Comparison of ENCODE assay signal across 8 cellular contexts in the genomic region with DNA sequence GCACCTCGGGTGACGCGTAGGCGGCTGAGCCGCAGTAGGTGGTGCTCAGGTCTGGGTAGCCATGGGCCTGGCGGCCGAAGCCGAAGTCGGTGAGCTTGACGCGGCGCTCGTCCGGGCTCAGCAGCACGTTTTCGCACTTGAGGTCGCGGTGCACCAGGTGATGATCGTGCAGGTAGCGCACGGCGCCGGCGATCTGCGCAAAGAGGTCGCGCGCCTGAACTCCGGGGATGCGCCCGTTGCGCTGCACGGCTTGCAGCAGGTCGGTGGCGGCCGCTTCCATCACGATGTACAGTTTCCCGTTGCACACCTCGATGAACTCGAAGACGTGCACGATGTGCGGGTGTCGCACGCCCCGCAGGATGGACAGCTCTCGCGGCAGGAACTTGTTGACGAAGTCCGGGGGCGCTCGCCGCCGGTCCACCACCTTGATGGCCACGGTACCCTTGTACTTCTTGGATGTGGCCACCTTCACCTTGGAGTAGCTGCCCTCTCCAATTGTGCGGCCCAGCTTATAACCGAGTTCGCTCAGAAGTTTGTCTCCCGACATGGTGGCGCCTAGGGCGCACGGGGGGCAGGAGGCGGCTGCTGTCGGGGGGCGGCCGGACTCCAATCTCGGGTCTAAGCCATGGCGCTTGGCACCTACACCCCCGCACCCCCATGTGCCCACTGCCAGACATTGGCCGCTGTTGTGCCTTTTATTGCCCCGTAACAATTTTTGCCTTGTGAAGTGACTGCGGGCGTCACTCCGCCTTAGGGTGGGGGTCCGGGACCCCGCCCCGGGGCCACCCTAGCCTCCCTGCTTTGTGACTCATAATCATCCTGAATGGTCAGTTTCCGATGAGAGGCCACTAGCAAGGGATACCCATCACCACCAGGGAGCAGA. TPM values are rescaled to one million over a fixed set of nuclear protein-coding genes. Genes with fewer than 3 reads are reported as not detected.
DNase-seq lines count a peak whose midpoint lies in the region; ATAC-seq and TF ChIP-seq lines count a peak whose summit lies in the region.

A gene (minus strand): TSS at position 668 of the 883 bp plus-strand sequence. CDS start 121 bp downstream, at position 547.

- no peaks in the 10 kb centered on the region for H3K9me3 Mint-ChIP-seq in activated CD8-positive, alpha-beta T cell treated with anti-CD3 and anti-CD28 coated beads, Interleukin-2, amount 10 ng/mL, durations not matched to agents 7 days and 5 days (ENCODE audit: insufficient read depth)

- H3K27ac ChIP-seq in HEK293 (ENCODE audit: extremely low read depth, low read depth, low read length), result peak within 1 kb of the TSS; percentile 33; the same call in 1 of the 2 replicates
- peak within 1 kb of the TSS; percentile 82 for H3K27ac ChIP-seq in right cardiac atrium (ENCODE audit: low read length)
- H3K27ac ChIP-seq in spleen, result peak within 1 kb of the TSS; percentile 63 to 94 (median 89)

- WGBS in right cardiac atrium, result 77% methylated on average over 78 of the region's 78 CpGs
- 84 to 92% (median 87%) methylated on average over 59 to 78 of the region's 78 CpGs for WGBS in spleen, 5 donors

- H3K4me3 Mint-ChIP-seq in activated CD8-positive, alpha-beta T cell treated with anti-CD3 and anti-CD28 coated beads, Interleukin-2, amount 10 ng/mL, durations not matched to agents 7 days and 5 days, result peak within 1 kb of the TSS; percentile 94

- TF ChIP-seq POLR2A in spleen (IDR thresholded peaks at IDR 0.05), result no peak

- peak within 1 kb of the TSS; percentile 94 for H3K27ac Mint-ChIP-seq in activated CD8-positive, alpha-beta T cell treated with anti-CD3 and anti-CD28 coated beads, Interleukin-2, amount 10 ng/mL, durations not matched to agents 7 days and 5 days

- peaks cover 31% of the 10 kb centered on the region for H3K4me1 Mint-ChIP-seq in activated CD8-positive, alpha-beta T cell treated with anti-CD3 and anti-CD28 coated beads, Interleukin-2, amount 10 ng/mL, durations not matched to agents 7 days and 5 days (ENCODE audit: low read depth)

- H3K4me3 ChIP-seq in HEK293 (ENCODE audit: low read depth, low read length) (peak within 1 kb of the TSS; percentile 83), right cardiac atrium (ENCODE audit: low read length) (peak within 1 kb of the TSS; percentile 79), spleen (peak within 1 kb of the TSS; percentile 63 to 88 (median 84))

- no peaks in the 10 kb centered on the region for H3K9me3 ChIP-seq in HEK293 (ENCODE audit: control insufficient read depth, insufficient read depth, low read depth, low read length)
- H3K9me3 ChIP-seq in right cardiac atrium (ENCODE audit: control insufficient read depth, low read length), result no peaks in the 10 kb centered on the region
- H3K9me3 ChIP-seq in spleen, result peaks cover 0 to 11% (median 0%) of the 10 kb centered on the region in 8 donors

- no peak for TF ChIP-seq CTCF in HEK293 (tag by site-specific recombination; IDR thresholded peaks at IDR 0.05)
- no peak for TF ChIP-seq CTCF in spleen (IDR thresholded peaks at IDR 0.05 in 8 of 11, conservative IDR thresholded peaks at IDR 0.05 in 3 of 11)

- H3K36me3 Mint-ChIP-seq in activated CD8-positive, alpha-beta T cell treated with anti-CD3 and anti-CD28 coated beads, Interleukin-2, amount 10 ng/mL, durations not matched to agents 7 days and 5 days (ENCODE audit: low read depth), result peaks cover 27% of the 10 kb centered on the region

- no peaks in the 10 kb centered on the region for H3K27me3 ChIP-seq in right cardiac atrium (ENCODE audit: control insufficient read depth, insufficient read depth)
- H3K27me3 ChIP-seq in spleen (replicated peaks in 1 of 7), result no peaks in the 10 kb centered on the region

- no peak for DNase-seq in activated CD8-positive, alpha-beta T cell treated with anti-CD3 and anti-CD28 coated beads, Interleukin-2, amount 10 ng/mL, durations not matched to agents 7 days and 5 days
- DNase-seq in right cardiac atrium, result peak in 1 of 3 donors; percentile 76
- DNase-seq in spleen, result peak; percentile 81
- DNase-seq in NCI-H1048 (lab: John Stamatoyannopoulos, UW), result no peak
- DNase-seq in NCI-H1417 (lab: John Stamatoyannopoulos, UW), result no peak
- no peak for DNase-seq in CD1c-positive myeloid dendritic cell (ENCODE audit: extremely low spot score)

- H3K36me3 ChIP-seq in HEK293 (ENCODE audit: control insufficient read depth in 2 of 2, insufficient read depth in 1 of 2, low read length in 2 of 2) (peaks cover 9 to 20% of the 10 kb centered on the region in 2 experiments; a peak in 2 of 3 replicates), spleen (peaks cover 0 to 12% (median 6%) of the 10 kb centered on the region in 6 donors)

- no peaks in the 10 kb centered on the region for H3K27me3 Mint-ChIP-seq in activated CD8-positive, alpha-beta T cell treated with anti-CD3 and anti-CD28 coated beads, Interleukin-2, amount 10 ng/mL, durations not matched to agents 7 days and 5 days (ENCODE audit: low read depth)

- H3K4me1 ChIP-seq in HEK293 (ENCODE audit: control insufficient read depth, insufficient read depth, low read length), result no peaks in the 10 kb centered on the region
- H3K4me1 ChIP-seq in right cardiac atrium (ENCODE audit: control insufficient read depth, insufficient read depth, low read length), result peaks cover 1% of the 10 kb centered on the region
- peaks cover 15 to 54% (median 40%) of the 10 kb centered on the region in 6 donors for H3K4me1 ChIP-seq in spleen

- intact Hi-C loops in right cardiac atrium (cut with DNase I), result no loop called here
- intact Hi-C loops in spleen (cut with DNase I; ENCODE audit: low total_unique reads), result no loop called here

- ATAC-seq in activated CD8-positive, alpha-beta T cell treated with anti-CD3 and anti-CD28 coated beads, Interleukin-2, amount 10 ng/mL, durations not matched to agents 7 days and 5 days, result no peak
- ATAC-seq in right cardiac atrium (peak; percentile 0 to 16), GM21447 (IDR thresholded peaks at IDR 0.05; ENCODE audit: unreplicated experiment) (no peak)

- CTCF ChIA-PET in HEK293 (lab: Yijun Ruan, JAX), result interaction anchor here (0.7 to 0.9 kb wide), 2 partner anchors 17 to 149 kb away, joined by 3 read pairs; no protein-coding TSS in a partner anchor
- CTCF ChIA-PET in activated CD8-positive, alpha-beta T cell treated with anti-CD3 and anti-CD28 coated beads, Interleukin-2, amount 10 ng/mL, durations not matched to agents 7 days and 5 days (lab: Charles Lee), result interaction anchor here (0.8 to 1.9 kb wide), 7 partner anchors 14 to 154 kb away, joined by 3 to 8 read pairs (median 3); a partner anchor contains a TSS

- POLR2A ChIA-PET in HEK293 (lab: Yijun Ruan, JAX), result interaction anchor here (0.7 to 2.4 kb wide), 3 partner anchors 10 to 110 kb away, joined by 3 to 6 read pairs (median 3); a partner anchor contains a TSS
- POLR2A ChIA-PET in activated CD8-positive, alpha-beta T cell treated with anti-CD3 and anti-CD28 coated beads, Interleukin-2, amount 10 ng/mL, durations not matched to agents 7 days and 5 days (lab: Charles Lee), result interaction anchor here (0.6 to 2.3 kb wide), 21 partner anchors 21 to 1261 kb away, joined by 3 to 11 read pairs (median 4); a partner anchor contains a TSS

TF ChIP-seq in HEK293, 187 proteins besides CTCF, POLR2A, EP300 and RAD21:
- TF ChIP-seq KLF1 (tag by site-specific recombination; IDR thresholded peaks at IDR 0.05), result peak; percentile 76
- TF ChIP-seq, protein P1, sequence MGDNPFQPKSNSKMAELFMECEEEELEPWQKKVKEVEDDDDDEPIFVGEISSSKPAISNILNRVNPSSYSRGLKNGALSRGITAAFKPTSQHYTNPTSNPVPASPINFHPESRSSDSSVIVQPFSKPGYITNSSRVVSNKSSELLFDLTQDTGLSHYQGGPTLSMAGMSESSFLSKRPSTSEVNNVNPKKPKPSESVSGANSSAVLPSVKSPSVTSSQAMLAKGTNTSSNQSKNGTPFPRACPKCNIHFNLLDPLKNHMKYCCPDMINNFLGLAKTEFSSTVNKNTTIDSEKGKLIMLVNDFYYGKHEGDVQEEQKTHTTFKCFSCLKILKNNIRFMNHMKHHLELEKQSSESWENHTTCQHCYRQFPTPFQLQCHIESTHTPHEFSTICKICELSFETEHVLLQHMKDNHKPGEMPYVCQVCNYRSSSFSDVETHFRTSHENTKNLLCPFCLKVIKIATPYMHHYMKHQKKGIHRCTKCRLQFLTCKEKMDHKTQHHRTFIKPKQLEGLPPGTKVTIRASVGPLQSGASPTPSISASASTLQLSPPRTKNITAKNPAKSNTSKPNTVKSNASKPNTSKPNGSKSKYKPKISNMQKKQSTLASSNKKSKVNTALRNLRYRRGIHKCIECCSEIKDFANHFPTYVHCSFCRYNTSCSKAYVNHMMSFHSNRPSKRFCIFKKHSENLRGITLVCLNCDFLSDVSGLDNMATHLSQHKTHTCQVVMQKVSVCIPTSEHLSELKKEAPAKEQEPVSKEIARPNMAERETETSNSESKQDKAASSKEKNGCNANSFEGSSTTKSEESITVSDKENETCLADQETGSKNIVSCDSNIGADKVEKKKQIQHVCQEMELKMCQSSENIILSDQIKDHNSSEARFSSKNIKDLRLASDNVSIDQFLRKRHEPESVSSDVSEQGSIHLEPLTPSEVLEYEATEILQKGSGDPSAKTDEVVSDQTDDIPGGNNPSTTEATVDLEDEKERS (tag by site-specific recombination; IDR thresholded peaks at IDR 0.05), result no peak

RNA-seq across cellular contexts. Expression of the gene that starts here (rescaled TPM):
- total RNA-seq in activated CD8-positive, alpha-beta T cell treated with anti-CD3 and anti-CD28 coated beads, Interleukin-2, amount 10 ng/mL, durations not matched to agents 7 days and 5 days, result 1 to 10 TPM; 3.4 to 3.9 TPM
- under 1 TPM; 0.28 to 0.97 (median 0.82) TPM for total RNA-seq in right cardiac atrium
- 0.77 TPM for polyA plus RNA-seq in right cardiac atrium
- 1 to 10 TPM; 2.3 to 5.6 (median 3.7) TPM for total RNA-seq in spleen
- polyA plus RNA-seq in spleen, result 1 to 10 TPM; 1.7 to 3.3 (median 2.4) TPM

Comparison
In these comparisons a context has a peak if more than half of its experiments do, and no peak if none do; other contexts are left out.
1. Peak in ATAC-seq, H3K4me3 ChIP-seq and H3K27ac ChIP-seq in right cardiac atrium; RNA of the gene not detected or under 1 TPM.
2. H3K27ac ChIP-seq: peak in every context shown above with its lines; median percentile 89 in spleen; 82 in right cardiac atrium; 33 in HEK293.